10 cellular contexts compared by ENCODE assay signal in the genomic region with DNA sequence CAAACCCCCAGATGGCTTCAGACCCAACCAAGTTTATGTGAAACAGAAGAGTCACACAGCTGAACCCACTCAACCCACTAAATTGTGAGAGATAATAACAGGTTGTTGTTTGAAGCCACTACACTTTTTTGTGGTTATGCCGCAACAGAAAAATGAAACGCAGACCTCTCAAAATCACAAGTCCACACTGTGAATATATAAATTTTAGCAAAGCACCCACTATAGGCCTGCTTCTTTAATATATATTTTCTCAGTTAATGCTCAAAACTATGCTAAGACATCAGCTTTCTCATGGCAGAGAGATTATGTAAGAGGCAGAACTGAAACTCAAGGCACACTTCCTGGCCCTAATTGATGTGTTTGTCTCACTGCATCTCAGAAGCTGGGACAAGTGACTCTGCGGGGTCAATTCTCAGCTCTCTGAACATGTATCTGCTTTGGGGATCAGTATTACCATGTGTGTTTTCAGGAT. TPM values are rescaled to one million over a fixed set of nuclear protein-coding genes. Genes with fewer than 3 reads are reported as not detected.
A peak's percentile ranks its signal among the peaks of the same experiment; 100 is the strongest.
DNase-seq lines count a peak whose midpoint lies in the region; ATAC-seq, FAIRE-seq and TF ChIP-seq lines count a peak whose summit lies in the region.
"Had no signal": no experiment of that assay in that cellular context is flagged by ENCODE, and none has a peak within 500 bp of the region (broad histone marks: within the 10 kb centered on the region; RNA-seq: fewer than 3 reads in every experiment).

No MANE protein-coding gene starts in this region.

- peak; percentile 46 for DNase-seq in GM13976 (ENCODE audit: low spot score)
- no peak for DNase-seq in central memory CD8-positive, alpha-beta T cell (ENCODE audit: low spot score in 2 of 2)
- no peak for DNase-seq in NCI-H2029 (lab: John Stamatoyannopoulos, UW)
- DNase-seq in glutamatergic neuron: no peak
- no peak for DNase-seq in epidermal melanocyte (ENCODE audit: insufficient read length, low spot score)
- DNase-seq in frontal cortex (ENCODE audit: low spot score in 2 of 2): no peak

- no peaks in the 10 kb centered on the region for H3K27me3 Mint-ChIP-seq in central memory CD8-positive, alpha-beta T cell
- H3K27me3 Mint-ChIP-seq in glutamatergic neuron (ENCODE audit: unreplicated experiment): no peaks in the 10 kb centered on the region
- H3K27me3 Mint-ChIP-seq: brain had no signal

- peak overlapping the region; percentile 87 for H3K27ac Mint-ChIP-seq in central memory CD8-positive, alpha-beta T cell (ENCODE audit: low read depth)
- H3K27ac Mint-ChIP-seq in glutamatergic neuron (ENCODE audit: unreplicated experiment): no peak overlapping the region
- H3K27ac Mint-ChIP-seq: brain had no signal

- ATAC-seq in GM21381 (IDR thresholded peaks at IDR 0.05; ENCODE audit: unreplicated experiment): peak; percentile 44
- peak; percentile 37 for ATAC-seq in HG03460 (IDR thresholded peaks at IDR 0.05; ENCODE audit: unreplicated experiment)
- ATAC-seq in central memory CD8-positive, alpha-beta T cell (replicated peaks; ENCODE audit: extremely low read depth, poor library complexity, severe bottlenecking): peak; percentile 67
- ATAC-seq: Panc1 had no signal

- H3K4me1 Mint-ChIP-seq in central memory CD8-positive, alpha-beta T cell: peaks cover 83% of the 10 kb centered on the region
- H3K4me1 Mint-ChIP-seq in glutamatergic neuron (ENCODE audit: low read depth, unreplicated experiment): peaks cover 16% of the 10 kb centered on the region

- H3K36me3 Mint-ChIP-seq in central memory CD8-positive, alpha-beta T cell (ENCODE audit: insufficient read depth): peaks cover 13% of the 10 kb centered on the region
- no peaks in the 10 kb centered on the region for H3K36me3 Mint-ChIP-seq in glutamatergic neuron (ENCODE audit: unreplicated experiment)
- H3K36me3 Mint-ChIP-seq: brain had no signal

- in situ Hi-C loops in GM13976 (cut with MboI; ENCODE audit: low sequenced_read_pairs, unreplicated experiment): no loop called here

- FAIRE-seq in frontal cortex (lab: Jason Lieb, UNC): no peak

- TF ChIP-seq CTCF in GM13976 (IDR thresholded peaks at IDR 0.05; ENCODE audit: borderline replicate concordance, control extremely low read depth, extremely low read depth, insufficient read depth, missing control alignments): no peak
- no peak for TF ChIP-seq CTCF in glutamatergic neuron (IDR thresholded peaks at IDR 0.05; ENCODE audit: partially characterized antibody, unreplicated experiment)

- no peaks in the 10 kb centered on the region for H3K9me3 Mint-ChIP-seq in central memory CD8-positive, alpha-beta T cell
- H3K9me3 Mint-ChIP-seq in glutamatergic neuron (ENCODE audit: unreplicated experiment): peaks cover 1% of the 10 kb centered on the region
- H3K9me3 Mint-ChIP-seq: brain had no signal

- peak overlapping the region; percentile 48 for H3K4me3 Mint-ChIP-seq in central memory CD8-positive, alpha-beta T cell
- H3K4me3 Mint-ChIP-seq in glutamatergic neuron (ENCODE audit: unreplicated experiment): no peak overlapping the region
- H3K4me3 Mint-ChIP-seq: brain had no signal

RNA-seq across cellular contexts. Expression of a gene that starts 27.7 kb away (rescaled TPM):
- total RNA-seq in glutamatergic neuron (ENCODE audit: unreplicated experiment): 0.66 TPM
- 18.3 TPM for total RNA-seq in frontal cortex

RNA-seq across cellular contexts. Expression of a gene that starts 57.8 kb away (rescaled TPM):
- total RNA-seq in glutamatergic neuron (ENCODE audit: unreplicated experiment) (4.1 TPM), frontal cortex (6.1 TPM)

Comparison
In these comparisons a context has a peak if more than half of its experiments do, and no peak if none do; other contexts are left out.
1. RNA of a gene that starts 27.7 kb away (total RNA-seq): 18.3 TPM in frontal cortex (single experiment); 0.66 TPM in glutamatergic neuron (single experiment); every median in the first group is over 10 times any median in the second.
2. Peak in every context shown above with its lines, with median percentiles within 50 percentile points of each other: ATAC-seq.